Comparison of ENCODE assay signal across 8 cellular contexts in the genomic region with DNA sequence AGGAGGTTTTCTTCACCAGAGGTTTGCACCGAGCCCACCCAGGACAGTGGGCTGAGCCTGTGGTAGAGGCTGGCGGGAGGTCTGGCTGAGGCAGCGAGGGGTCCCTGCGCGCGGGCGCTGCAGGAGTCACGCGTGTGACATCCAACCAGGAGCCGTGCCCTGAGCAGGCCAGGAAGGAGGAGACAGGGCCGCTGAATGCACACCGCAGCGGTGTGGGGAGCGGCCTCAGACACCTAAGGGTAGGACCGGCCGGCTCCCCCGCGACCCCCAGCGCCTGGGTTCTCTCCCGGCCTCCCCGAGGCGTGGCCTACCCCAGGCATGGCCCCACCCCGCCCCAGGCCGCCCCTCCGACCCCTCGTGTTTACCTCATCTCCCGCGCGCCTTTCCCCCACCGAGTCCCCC. TPM values are rescaled to one million over a fixed set of nuclear protein-coding genes. Genes with fewer than 3 reads are reported as not detected.
A peak's percentile ranks its signal among the peaks of the same experiment; 100 is the strongest.
DNase-seq lines count a peak whose midpoint lies in the region; ATAC-seq, FAIRE-seq and TF ChIP-seq lines count a peak whose summit lies in the region.

No MANE protein-coding gene starts in this region.

- H3K27me3 ChIP-seq in endothelial cell of umbilical vein (ENCODE audit: control insufficient read depth in 2 of 2, insufficient read depth in 2 of 2, low read length in 2 of 2) (no peaks in the 10 kb centered on the region), mucosa of stomach (ENCODE audit: control insufficient read depth, insufficient read depth, low read length) (no peaks in the 10 kb centered on the region), thoracic aorta (replicated peaks; ENCODE audit: insufficient read depth) (no peaks in the 10 kb centered on the region)

- intact Hi-C loops in endothelial cell of umbilical vein (cut with micrococcal nuclease), result loop anchor here (5.0 kb wide), 3 partner anchors 91 to 274 kb away; a partner anchor contains a TSS

- no TSS peak for BruUV-seq in endothelial cell of umbilical vein (replicated peaks; lab: Mats Ljungman, UMichigan)

- H3K27ac ChIP-seq in endothelial cell of umbilical vein (ENCODE audit: insufficient read depth, low read depth, low read length), result peak overlapping the region; percentile 41
- H3K27ac ChIP-seq in thoracic aorta, result peak overlapping the region; percentile 92 to 94

- H3K9me1 ChIP-seq in endothelial cell of umbilical vein (replicated peaks; ENCODE audit: control insufficient read depth, extremely low read depth, insufficient read depth, low read length), result no peaks in the 10 kb centered on the region

- H3K9me3 ChIP-seq in endothelial cell of umbilical vein (replicated peaks; ENCODE audit: control insufficient read depth, insufficient read depth, low read length), result no peaks in the 10 kb centered on the region
- H3K9me3 ChIP-seq in mucosa of stomach (ENCODE audit: control insufficient read depth, low read length), result no peaks in the 10 kb centered on the region
- no peaks in the 10 kb centered on the region for H3K9me3 ChIP-seq in thoracic aorta

- H3K36me3 ChIP-seq in endothelial cell of umbilical vein (ENCODE audit: control insufficient read depth in 2 of 2, extremely low read depth in 1 of 2, insufficient read depth in 2 of 2, low read length in 2 of 2) (no peaks in the 10 kb centered on the region), mucosa of stomach (ENCODE audit: control insufficient read depth, insufficient read depth, low read length) (no peaks in the 10 kb centered on the region), thoracic aorta (no peaks in the 10 kb centered on the region)

- no peaks in the 10 kb centered on the region for H4K20me1 ChIP-seq in endothelial cell of umbilical vein (replicated peaks; ENCODE audit: control insufficient read depth, extremely low read depth, insufficient read depth, low read length)

- ATAC-seq in thoracic aorta (ENCODE audit: insufficient number of reproducible peaks, low FRiP score, low read depth), result no peak

- dilution Hi-C loops in endothelial cell of umbilical vein (cut with MboI; ENCODE audit: extremely low pct_ligation_motif_present, low sequenced_read_pairs), result no loop called here

- H2AFZ ChIP-seq in endothelial cell of umbilical vein (ENCODE audit: low read depth, low read length), result peak overlapping the region; percentile 81

- H3K9ac ChIP-seq in endothelial cell of umbilical vein (replicated peaks; ENCODE audit: extremely low read depth, insufficient read depth, low read length), result peak overlapping the region; percentile 59
- peak overlapping the region; percentile 81 for H3K9ac ChIP-seq in mucosa of stomach (ENCODE audit: low read length)

- peaks cover 2% of the 10 kb centered on the region for H3K79me2 ChIP-seq in endothelial cell of umbilical vein (ENCODE audit: control insufficient read depth, insufficient read depth, low read length)

- TF ChIP-seq CTCF in endothelial cell of umbilical vein (IDR thresholded peaks at IDR 0.05; ENCODE audit: extremely low read depth in 1 of 2, insufficient read depth in 1 of 2, low read depth in 1 of 2, low read length in 2 of 2), result no peak
- TF ChIP-seq CTCF in thoracic aorta (IDR thresholded peaks at IDR 0.05), result no peak

- POLR2A ChIA-PET in endothelial cell of umbilical vein (lab: Charles Lee), result no interaction called here

- peak overlapping the region; percentile 82 for H3K4me2 ChIP-seq in endothelial cell of umbilical vein (ENCODE audit: insufficient read depth, low read length)

- no peak for TF ChIP-seq POLR2A in endothelial cell of umbilical vein (IDR thresholded peaks at IDR 0.05; ENCODE audit: low read depth, low read length)

- CTCF ChIA-PET in endothelial cell of umbilical vein (lab: Charles Lee), result interaction anchor here (1.3 kb wide), 1 partner anchor 49 kb away, joined by 3 read pairs; no protein-coding TSS in a partner anchor

- peak; percentile 35 to 79 for DNase-seq in NCI-H526 (lab: John Stamatoyannopoulos, UW)
- no peak for DNase-seq in NCI-H526 treated with DMSO at 0.1 percent for 48 hours (lab: John Stamatoyannopoulos, UW)
- peak; percentile 17 for DNase-seq in HCEC 1CT
- peak; percentile 63 for DNase-seq in M059J (ENCODE audit: low read depth)
- DNase-seq in activated CD4-positive, CD25-positive, alpha-beta regulatory T cell treated with anti-CD3 and anti-CD28 coated beads, Interleukin-2, amount 50 U/mL, for 72 hours, result peak; percentile 55
- peak; percentile 18 for DNase-seq in endothelial cell of umbilical vein (ENCODE audit: low read depth, low spot score)
- no peak for DNase-seq in thoracic aorta (ENCODE audit: low spot score)

- FAIRE-seq in endothelial cell of umbilical vein (lab: Jason Lieb, UNC), result no peak

- peaks cover 5% of the 10 kb centered on the region for H3K4me1 ChIP-seq in endothelial cell of umbilical vein (ENCODE audit: control insufficient read depth, extremely low read depth, insufficient read depth, low read length)
- peaks cover 7% of the 10 kb centered on the region for H3K4me1 ChIP-seq in mucosa of stomach (ENCODE audit: control insufficient read depth, insufficient read depth, low read length)
- peaks cover 11 to 29% of the 10 kb centered on the region in 2 donors for H3K4me1 ChIP-seq in thoracic aorta (ENCODE audit: control insufficient read depth in 1 of 2, low read depth in 2 of 2)

- H3K4me3 ChIP-seq in endothelial cell of umbilical vein (replicated peaks in 1 of 3; ENCODE audit: insufficient read depth in 1 of 3, low read depth in 1 of 3, low read length in 3 of 3) (peak overlapping the region; percentile 65 to 82 (median 71)), mucosa of stomach (ENCODE audit: low read length) (peak overlapping the region; percentile 49), thoracic aorta (peak overlapping the region; percentile 94)

TF ChIP-seq in endothelial cell of umbilical vein, 7 proteins besides CTCF, POLR2A, EP300 and RAD21:
- TF ChIP-seq EZH2 (IDR thresholded peaks at IDR 0.05; ENCODE audit: borderline replicate concordance, low read depth, low read length, severe bottlenecking), result no peak
- TF ChIP-seq POLR2AphosphoS5 (IDR thresholded peaks at IDR 0.05; ENCODE audit: insufficient read depth, low read depth, low read length), result no peak
- no peak for TF ChIP-seq MYC (IDR thresholded peaks at IDR 0.05; ENCODE audit: low read depth, low read length)
- TF ChIP-seq, protein P1, sequence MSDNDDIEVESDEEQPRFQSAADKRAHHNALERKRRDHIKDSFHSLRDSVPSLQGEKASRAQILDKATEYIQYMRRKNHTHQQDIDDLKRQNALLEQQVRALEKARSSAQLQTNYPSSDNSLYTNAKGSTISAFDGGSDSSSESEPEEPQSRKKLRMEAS (IDR thresholded peaks at IDR 0.05; ENCODE audit: insufficient read depth, insufficient read length), result no peak
- TF ChIP-seq JUN (IDR thresholded peaks at IDR 0.05; ENCODE audit: borderline replicate concordance, insufficient read depth, insufficient read length, low read depth), result no peak
- TF ChIP-seq FOS (IDR thresholded peaks at IDR 0.05; ENCODE audit: borderline replicate concordance, insufficient read depth, low read length), result no peak
- TF ChIP-seq GATA2 (IDR thresholded peaks at IDR 0.05; ENCODE audit: insufficient read depth, insufficient read length, low read depth, low read length), result no peak

RNA-seq across cellular contexts. Expression of a gene that starts 0.4 kb away (rescaled TPM):
- total RNA-seq in M059J (2014; rRNA removed; shearing (Covaris generic)), result 57.3 and 67.5 TPM in 2 replicates
- total RNA-seq in endothelial cell of umbilical vein (47.1 and 52.5 TPM in 2 replicates), thoracic aorta (100 to 1,000 TPM in 1 of 2 donors, 10 to 100 TPM in 1; 70.9 to 106 TPM)
- polyA plus RNA-seq in endothelial cell of umbilical vein, result 118 and 129 TPM in 2 replicates
- 81.9 and 87.0 TPM in 2 replicates for polyA plus RNA-seq in endothelial cell of umbilical vein (2011; cell fraction: cytosol; rRNA removed)
- 111 and 132 TPM in 2 replicates for polyA plus RNA-seq in endothelial cell of umbilical vein (2011; cell fraction: nucleus; rRNA removed)
- 39.8 and 58.5 TPM in 2 replicates for polyA plus RNA-seq in endothelial cell of umbilical vein (2012)
- 89.6 and 103 TPM in 2 replicates for polyA minus RNA-seq in endothelial cell of umbilical vein
- 32.2 TPM for polyA minus RNA-seq in endothelial cell of umbilical vein (2011; cell fraction: cytosol; rRNA and poly(A)+ RNA removed)
- 34.2 and 46.8 TPM in 2 replicates for polyA minus RNA-seq in endothelial cell of umbilical vein (2011; cell fraction: nucleus; rRNA and poly(A)+ RNA removed)

Comparison
In these comparisons a context has a peak if more than half of its experiments do, and no peak if none do; other contexts are left out.
1. DNase-seq: peak in NCI-H526 (2 of 2), HCEC 1CT (single experiment), M059J (single experiment), activated CD4-positive, CD25-positive, alpha-beta regulatory T cell treated with anti-CD3 and anti-CD28 coated beads, Interleukin-2, amount 50 U/mL, for 72 hours (single experiment) and endothelial cell of umbilical vein (single experiment); none in NCI-H526 treated with DMSO at 0.1 percent for 48 hours (single experiment) and thoracic aorta (single experiment).
2. Peak in every context shown above with its lines, with median percentiles within 50 percentile points of each other: H3K4me3 ChIP-seq.